ENCODE assay signal across 25 cellular contexts in the genomic region with DNA sequence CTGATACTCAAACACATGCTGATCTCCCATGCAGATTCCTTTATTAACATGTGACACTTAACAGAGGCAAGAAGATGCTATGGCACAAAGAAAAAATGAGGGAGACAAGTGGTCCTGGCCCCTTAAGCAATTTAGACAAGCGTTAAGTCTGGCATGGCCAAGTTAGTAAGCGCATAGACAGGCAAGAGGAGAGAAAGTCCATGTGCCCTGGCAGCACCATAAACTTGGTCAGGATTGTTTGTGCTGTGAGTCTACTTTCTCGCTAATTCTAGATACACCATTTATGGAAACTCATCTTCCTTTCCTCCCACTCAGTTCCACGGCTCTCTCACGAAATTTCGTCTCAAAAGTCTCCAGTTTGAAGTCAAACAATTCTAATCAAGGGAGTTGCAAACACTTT.
DNase-seq lines count a peak whose midpoint lies in the region; ATAC-seq and TF ChIP-seq lines count a peak whose summit lies in the region.
"Had no signal": no experiment of that assay in that cellular context is flagged by ENCODE, and none has a peak within 500 bp of the region (broad histone marks: within the 10 kb centered on the region; RNA-seq: fewer than 3 reads in every experiment).

No MANE protein-coding gene starts in this region.

- H3K79me2 ChIP-seq in trophoblast cell (ENCODE audit: control insufficient read depth, insufficient read depth, low read length, poor library complexity): no peaks in the 10 kb centered on the region

- H3K27me3 ChIP-seq in trophoblast cell (ENCODE audit: insufficient read depth, low read length): no peaks in the 10 kb centered on the region
- H3K27me3 ChIP-seq: BLaER1, breast epithelium, colonic mucosa, thyroid gland had no signal

- H2AFZ ChIP-seq in trophoblast cell (ENCODE audit: insufficient read depth, low read length, poor library complexity): no peak overlapping the region
- H2AFZ ChIP-seq: GM23338, PC-9 had no signal

- peak overlapping the region; percentile 71 for H3K27ac Mint-ChIP-seq in activated naive CD4-positive, alpha-beta T cell treated with anti-CD3 and anti-CD28 coated beads, Interleukin-2, amount 50 U/mL, for 24 hours
- peak overlapping the region; percentile 73 for H3K27ac Mint-ChIP-seq in central memory CD8-positive, alpha-beta T cell (ENCODE audit: low read depth)
- H3K27ac Mint-ChIP-seq in activated T-helper 17 cell treated with anti-CD3 and anti-CD28 coated beads, Interleukin-2, amount 50 U/mL, for 72 hours: no peak overlapping the region
- H3K27ac Mint-ChIP-seq: activated T-helper 2 cell treated with anti-CD3 and anti-CD28 coated beads, Interferon-gamma antibody, Interleukin-2, Interleukin-4, amounts not matched to agents 10 μg/mL and 5 μg/mL and 100 μg/mL, durations not matched to agents 14 hours and 24 hours and 36 hours; GM23338 had no signal

- H2AK5ac ChIP-seq in trophoblast cell (ENCODE audit: low read length): no peak overlapping the region

- no peak overlapping the region for H3K27ac ChIP-seq in trophoblast cell (ENCODE audit: low read depth, low read length)
- H3K27ac ChIP-seq: BLaER1, colonic mucosa, thyroid gland had no signal

- H2BK5ac ChIP-seq in trophoblast cell (ENCODE audit: low read depth, low read length, poor library complexity): no peak overlapping the region

- peak overlapping the region; percentile 19 for H3K4ac ChIP-seq in trophoblast cell (ENCODE audit: low read depth, low read length)

- no peak overlapping the region for H2BK12ac ChIP-seq in trophoblast cell (ENCODE audit: low read length)

- H3K4me3 ChIP-seq in trophoblast cell (ENCODE audit: low read depth, low read length) (no peak overlapping the region), lower leg skin (ENCODE audit: low read depth, poor library complexity, severe bottlenecking) (no peak overlapping the region)
- H3K4me3 ChIP-seq: BLaER1, breast epithelium, colonic mucosa, GM23338, PC-9, thyroid gland had no signal

- DNase-seq in activated naive CD4-positive, alpha-beta T cell treated with Interleukin-2 at 50 U/mL for 16 hours: no peak
- no peak for DNase-seq in central memory CD8-positive, alpha-beta T cell (ENCODE audit: low spot score in 2 of 2)
- DNase-seq in trophoblast cell: no peak
- no peak for DNase-seq in GM03348 (ENCODE audit: low spot score)
- DNase-seq in lower leg skin (ENCODE audit: low spot score in 2 of 2): no peak
- DNase-seq: colonic mucosa, endodermal cell, Kasumi-1, NCI-H1092, NCI-H2029, NCI-H82, posterior cingulate gyrus, SHP77 treated with DMSO at 0.1 percent for 48 hours, small intestine, thyroid gland had no signal

- H3K9me3 ChIP-seq in trophoblast cell (ENCODE audit: insufficient read depth, low read depth, low read length): no peaks in the 10 kb centered on the region
- H3K9me3 ChIP-seq: BLaER1, breast epithelium, colonic mucosa, thyroid gland had no signal

- intact Hi-C loops in lower leg skin (cut with DNase I; ENCODE audit: low total_unique reads): no loop called here

- no peak overlapping the region for H4K8ac ChIP-seq in trophoblast cell (ENCODE audit: low read depth, low read length)

- ATAC-seq in central memory CD8-positive, alpha-beta T cell (replicated peaks; ENCODE audit: extremely low read depth, poor library complexity, severe bottlenecking): no peak
- no peak for ATAC-seq in GM19324 (IDR thresholded peaks at IDR 0.05; ENCODE audit: low FRiP score, unreplicated experiment)
- ATAC-seq in activated T-helper 17 cell treated with anti-CD3 and anti-CD28 coated beads, Interleukin-2, amount 50 U/mL, for 72 hours (replicated peaks): no peak
- ATAC-seq: GM23338; stimulated activated memory B cell treated with anti-CD40 and anti-IgM and Interleukin-4, amounts not matched to agents 10 μg/mL and 1 μg/mL and 100 μg/mL, for 72 hours had no signal

- H3K36me3 ChIP-seq in trophoblast cell (ENCODE audit: control insufficient read depth in 1 of 2, insufficient read depth in 2 of 2, low read length in 2 of 2): peaks cover 3 to 7% of the 10 kb centered on the region in 2 experiments
- H3K36me3 ChIP-seq: BLaER1, breast epithelium, colonic mucosa, thyroid gland had no signal

- no peak overlapping the region for H3K23ac ChIP-seq in trophoblast cell (ENCODE audit: low read length)

- H3K4me3 Mint-ChIP-seq in activated naive CD4-positive, alpha-beta T cell treated with anti-CD3 and anti-CD28 coated beads, Interleukin-2, amount 50 U/mL, for 24 hours: no peak overlapping the region
- no peak overlapping the region for H3K4me3 Mint-ChIP-seq in central memory CD8-positive, alpha-beta T cell
- no peak overlapping the region for H3K4me3 Mint-ChIP-seq in activated T-helper 17 cell treated with anti-CD3 and anti-CD28 coated beads, Interleukin-2, amount 50 U/mL, for 72 hours
- H3K4me3 Mint-ChIP-seq: endodermal cell; GM23338; neural crest cell; stimulated activated memory B cell treated with anti-CD40 and anti-IgM and Interleukin-4, amounts not matched to agents 10 μg/mL and 1 μg/mL and 100 μg/mL, for 72 hours had no signal

- whole genome bisulfite sequencing in trophoblast cell (ENCODE audit: extremely low coverage, insufficient coverage, insufficient read length): no CpG with 5 or more reads among the region's 6 CpGs
- WGBS in lower leg skin, 2 donors: 84 to 87% methylated on average over 6 of the region's 6 CpGs

- no peak overlapping the region for H3K18ac ChIP-seq in trophoblast cell (ENCODE audit: low read length)

- no peak for TF ChIP-seq POLR2A in lower leg skin (IDR thresholded peaks at IDR 0.05)

- H3K79me1 ChIP-seq in trophoblast cell (ENCODE audit: low read length): no peaks in the 10 kb centered on the region

- H3K4me1 ChIP-seq in trophoblast cell (ENCODE audit: control insufficient read depth in 1 of 2, insufficient read depth in 2 of 2, low read length in 2 of 2): peaks cover 2% of the 10 kb centered on the region in 2 experiments
- H3K4me1 ChIP-seq: BLaER1, colonic mucosa had no signal

- no peak for TF ChIP-seq CTCF in lower leg skin (IDR thresholded peaks at IDR 0.05)

- no peaks in the 10 kb centered on the region for H3K9me3 Mint-ChIP-seq in activated naive CD4-positive, alpha-beta T cell treated with anti-CD3 and anti-CD28 coated beads, Interleukin-2, amount 50 U/mL, for 24 hours
- no peaks in the 10 kb centered on the region for H3K9me3 Mint-ChIP-seq in central memory CD8-positive, alpha-beta T cell
- peaks cover 5% of the 10 kb centered on the region for H3K9me3 Mint-ChIP-seq in activated T-helper 17 cell treated with anti-CD3 and anti-CD28 coated beads, Interleukin-2, amount 50 U/mL, for 72 hours
- H3K9me3 Mint-ChIP-seq: endodermal cell; GM23338; stimulated activated memory B cell treated with anti-CD40 and anti-IgM and Interleukin-4, amounts not matched to agents 10 μg/mL and 1 μg/mL and 100 μg/mL, for 72 hours had no signal

- H4K91ac ChIP-seq in trophoblast cell (ENCODE audit: low read depth, low read length): no peak overlapping the region

- peaks cover 86% of the 10 kb centered on the region for H3K4me1 Mint-ChIP-seq in activated naive CD4-positive, alpha-beta T cell treated with anti-CD3 and anti-CD28 coated beads, Interleukin-2, amount 50 U/mL, for 24 hours
- peaks cover 50% of the 10 kb centered on the region for H3K4me1 Mint-ChIP-seq in central memory CD8-positive, alpha-beta T cell
- peaks cover 57% of the 10 kb centered on the region for H3K4me1 Mint-ChIP-seq in activated T-helper 17 cell treated with anti-CD3 and anti-CD28 coated beads, Interleukin-2, amount 50 U/mL, for 72 hours

- no peak overlapping the region for H3K4me2 ChIP-seq in trophoblast cell (ENCODE audit: low read length)
- H3K4me2 ChIP-seq: BLaER1, GM23338 had no signal

- H3K9ac ChIP-seq in trophoblast cell (ENCODE audit: low read length): no peak overlapping the region
- H3K9ac ChIP-seq: BLaER1 had no signal

- H3K27me3 Mint-ChIP-seq in activated naive CD4-positive, alpha-beta T cell treated with anti-CD3 and anti-CD28 coated beads, Interleukin-2, amount 50 U/mL, for 24 hours: no peaks in the 10 kb centered on the region
- H3K27me3 Mint-ChIP-seq in central memory CD8-positive, alpha-beta T cell: no peaks in the 10 kb centered on the region
- H3K27me3 Mint-ChIP-seq in activated T-helper 17 cell treated with anti-CD3 and anti-CD28 coated beads, Interleukin-2, amount 50 U/mL, for 72 hours: no peaks in the 10 kb centered on the region
- H3K27me3 Mint-ChIP-seq: stimulated activated memory B cell treated with anti-CD40 and anti-IgM and Interleukin-4, amounts not matched to agents 10 μg/mL and 1 μg/mL and 100 μg/mL, for 72 hours had no signal

- H2BK120ac ChIP-seq in trophoblast cell (ENCODE audit: insufficient read depth, low read length, poor library complexity): no peak overlapping the region

- H4K12ac ChIP-seq in trophoblast cell (ENCODE audit: low read depth, low read length): no peak overlapping the region

- no peak overlapping the region for H3K14ac ChIP-seq in trophoblast cell (ENCODE audit: low read length)

- peaks cover 23% of the 10 kb centered on the region for H3K36me3 Mint-ChIP-seq in activated naive CD4-positive, alpha-beta T cell treated with anti-CD3 and anti-CD28 coated beads, Interleukin-2, amount 50 U/mL, for 24 hours
- peaks cover 3% of the 10 kb centered on the region for H3K36me3 Mint-ChIP-seq in central memory CD8-positive, alpha-beta T cell (ENCODE audit: insufficient read depth)
- H3K36me3 Mint-ChIP-seq in activated T-helper 17 cell treated with anti-CD3 and anti-CD28 coated beads, Interleukin-2, amount 50 U/mL, for 72 hours (ENCODE audit: low read depth): peaks cover 26% of the 10 kb centered on the region
